Comparison of ENCODE assay signal across 24 cellular contexts in genomic region chr12:26795899-26796298, GRCh38. TPM values are rescaled to one million over a fixed set of nuclear protein-coding genes. Genes with fewer than 3 reads are reported as not detected.
A peak's percentile ranks its signal among the peaks of the same experiment; 100 is the strongest.
DNase-seq lines count a peak whose midpoint lies in the region; ATAC-seq, FAIRE-seq and TF ChIP-seq lines count a peak whose summit lies in the region.
"Had no signal": no experiment of that assay in that cellular context is flagged by ENCODE, and none has a peak within 500 bp of the region (broad histone marks: within the 10 kb centered on the region; RNA-seq: fewer than 3 reads in every experiment).

No MANE protein-coding gene starts in this region.

- DNase-seq in HepG2 (ENCODE audit: low spot score) (no peak), right lobe of liver (no peak), NCI-H1105 (lab: John Stamatoyannopoulos, UW) (peak; percentile 21), NCI-H69 (lab: John Stamatoyannopoulos, UW) (peak; percentile 9), urothelium cell line (ENCODE audit: low spot score) (no peak)
- no peak for DNase-seq in activated naive CD4-positive, alpha-beta T cell treated with anti-CD3 and anti-CD28 coated beads, Interleukin-2, amount 50 U/mL, for 16 hours
- DNase-seq in activated T-helper 1 cell treated with anti-CD3 and anti-CD28 coated beads, Interleukin-12 subunit alpha, Interleukin-12 subunit beta, Interleukin-2, Interleukin-4 antibody, amounts not matched to agents 30 ng/mL and 10 ng/mL and 1 ng/mL, durations not matched to agents 14 hours and 24 hours and 36 hours (ENCODE audit: low spot score) = no peak
- DNase-seq: ACHN; CD8-positive, alpha-beta memory T cell; DND-41; GM23248; H9; HFFc6; KBM-7; NCI-H187 treated with DMSO at 0.1 percent for 48 hours; NCI-H2171; NCI-H446; NCI-H82; T1000 had no signal

- H4K20me1 ChIP-seq in HepG2 (ENCODE audit: insufficient read depth, low read length) = peaks cover 27% of the 10 kb centered on the region

- intact Hi-C loops in HepG2 (cut with micrococcal nuclease; ENCODE audit: unreplicated experiment) = no loop called here
- intact Hi-C loops in right lobe of liver (cut with DNase I) = no loop called here
- intact Hi-C loops in activated T-helper 1 cell treated with anti-CD3 and anti-CD28 coated beads, Interleukin-12 subunit alpha, Interleukin-12 subunit beta, Interleukin-2, Interleukin-4 antibody, amounts not matched to agents 30 ng/mL and 10 ng/mL and 1 ng/mL, durations not matched to agents 14 hours and 24 hours and 36 hours (cut with micrococcal nuclease) = no loop called here

- no peaks in the 10 kb centered on the region for H3K27me3 ChIP-seq in HepG2 (ENCODE audit: control insufficient read depth in 1 of 2, insufficient read depth in 2 of 2, low read length in 2 of 2)
- no peaks in the 10 kb centered on the region for H3K27me3 ChIP-seq in right lobe of liver

- no peak overlapping the region for H3K4me2 ChIP-seq in HepG2 (ENCODE audit: low read depth, low read length)

- no peak for ATAC-seq in HepG2
- no peak for ATAC-seq in right lobe of liver
- no peak for ATAC-seq in HG02981 (IDR thresholded peaks at IDR 0.05; ENCODE audit: unreplicated experiment)
- ATAC-seq: GM12878, Right ventricle myocardium inferior had no signal

- peaks cover 13% of the 10 kb centered on the region for H3K4me1 Mint-ChIP-seq in activated T-helper 1 cell treated with anti-CD3 and anti-CD28 coated beads, Interleukin-12 subunit alpha, Interleukin-12 subunit beta, Interleukin-2, Interleukin-4 antibody, amounts not matched to agents 30 ng/mL and 10 ng/mL and 1 ng/mL, durations not matched to agents 14 hours and 24 hours and 36 hours (ENCODE audit: low read depth)

- peaks cover 96% of the 10 kb centered on the region for H3K79me2 ChIP-seq in HepG2 (ENCODE audit: insufficient read depth, low read length)

- H3K9me3 Mint-ChIP-seq in activated T-helper 1 cell treated with anti-CD3 and anti-CD28 coated beads, Interleukin-12 subunit alpha, Interleukin-12 subunit beta, Interleukin-2, Interleukin-4 antibody, amounts not matched to agents 30 ng/mL and 10 ng/mL and 1 ng/mL, durations not matched to agents 14 hours and 24 hours and 36 hours = no peaks in the 10 kb centered on the region
- H3K9me3 Mint-ChIP-seq: CD8-positive, alpha-beta memory T cell; H9; HFFc6; T-helper 1 cell treated with Interleukin-12 subunit alpha and Interleukin-12 subunit beta and Interleukin-4 antibody, amounts not matched to agents 30 μg/mL and 1 μg/mL, for 36 hours had no signal

- no peak for FAIRE-seq in HepG2 (lab: Jason Lieb, UNC)
- peak; percentile 5 for FAIRE-seq in urothelium cell line (lab: Jason Lieb, UNC)
- FAIRE-seq: GM12878 had no signal

- H3K27ac ChIP-seq in HepG2 (ENCODE audit: extremely low read length, insufficient read depth, low read length) (no peak overlapping the region), right lobe of liver (no peak overlapping the region)
- H3K27ac ChIP-seq: C4-2B, GM23248 had no signal

- H3K9me3 ChIP-seq in HepG2 (ENCODE audit: low read length) (no peaks in the 10 kb centered on the region), right lobe of liver (no peaks in the 10 kb centered on the region)

- no peaks in the 10 kb centered on the region for H3K27me3 Mint-ChIP-seq in activated T-helper 1 cell treated with anti-CD3 and anti-CD28 coated beads, Interleukin-12 subunit alpha, Interleukin-12 subunit beta, Interleukin-2, Interleukin-4 antibody, amounts not matched to agents 30 ng/mL and 10 ng/mL and 1 ng/mL, durations not matched to agents 14 hours and 24 hours and 36 hours (ENCODE audit: insufficient read depth)
- H3K27me3 Mint-ChIP-seq: CD8-positive, alpha-beta memory T cell had no signal

- H3K4me3 Mint-ChIP-seq in activated T-helper 1 cell treated with anti-CD3 and anti-CD28 coated beads, Interleukin-12 subunit alpha, Interleukin-12 subunit beta, Interleukin-2, Interleukin-4 antibody, amounts not matched to agents 30 ng/mL and 10 ng/mL and 1 ng/mL, durations not matched to agents 14 hours and 24 hours and 36 hours = no peak overlapping the region
- H3K4me3 Mint-ChIP-seq: CD8-positive, alpha-beta memory T cell; H9; HFFc6; T-helper 1 cell treated with Interleukin-12 subunit alpha and Interleukin-12 subunit beta and Interleukin-4 antibody, amounts not matched to agents 30 μg/mL and 1 μg/mL, for 36 hours had no signal

- peaks cover 2% of the 10 kb centered on the region for H3K36me3 Mint-ChIP-seq in activated T-helper 1 cell treated with anti-CD3 and anti-CD28 coated beads, Interleukin-12 subunit alpha, Interleukin-12 subunit beta, Interleukin-2, Interleukin-4 antibody, amounts not matched to agents 30 ng/mL and 10 ng/mL and 1 ng/mL, durations not matched to agents 14 hours and 24 hours and 36 hours (ENCODE audit: low read depth)

- in situ Hi-C loops in HepG2 (cut with HindIII; ENCODE audit: extremely low pct_ligation_motif_present, low pct_unique_long_range_greater_than_20kb) = no loop called here

- H3K9ac ChIP-seq in HepG2 (ENCODE audit: insufficient read depth, low read depth, low read length) = no peak overlapping the region
- H3K9ac ChIP-seq: GM23248 had no signal

- H3K36me3 ChIP-seq in HepG2 (replicated peaks in 1 of 2; ENCODE audit: control insufficient read depth in 1 of 2, insufficient read depth in 2 of 2, low read length in 2 of 2) (peaks cover under 1 to 20% of the 10 kb centered on the region in 2 experiments; a peak in 3 of 5 replicates), right lobe of liver (no peaks in the 10 kb centered on the region)

- H3K4me1 ChIP-seq in HepG2 (ENCODE audit: insufficient read depth, low read length) = peaks cover 47% of the 10 kb centered on the region
- H3K4me1 ChIP-seq in right lobe of liver = peaks cover 0 to 25% (median 7%) of the 10 kb centered on the region in 4 donors

- TF ChIP-seq EP300 in HepG2 (IDR thresholded peaks at IDR 0.05; ENCODE audit: low read depth in 2 of 2, low read length in 2 of 2) (no peak), HepG2 (CRISPR knock-in tag; IDR thresholded peaks at IDR 0.05; ENCODE audit: borderline replicate concordance) (no peak)

- WGBS in HepG2 (ENCODE audit: low lambda C conversion rate) = 100% methylated on average over 3 of the region's 3 CpGs
- 89% methylated on average over 3 of the region's 3 CpGs for WGBS in right lobe of liver (ENCODE audit: insufficient coverage, low coverage, low lambda C conversion rate, missing lambda C conversion rate)

- H3K27ac Mint-ChIP-seq in activated T-helper 1 cell treated with anti-CD3 and anti-CD28 coated beads, Interleukin-12 subunit alpha, Interleukin-12 subunit beta, Interleukin-2, Interleukin-4 antibody, amounts not matched to agents 30 ng/mL and 10 ng/mL and 1 ng/mL, durations not matched to agents 14 hours and 24 hours and 36 hours = no peak overlapping the region
- H3K27ac Mint-ChIP-seq: H9; HFFc6; T-helper 1 cell treated with Interleukin-12 subunit alpha and Interleukin-12 subunit beta and Interleukin-4 antibody, amounts not matched to agents 30 μg/mL and 1 μg/mL, for 36 hours had no signal

- CTCF ChIA-PET in HepG2 (lab: Yijun Ruan, JAX; ENCODE audit: low intra/inter-chr PET ratio, low total read pairs) = no interaction called here

- no peak for TF ChIP-seq RAD21 in HepG2 (CRISPR knock-in tag; IDR thresholded peaks at IDR 0.05)

- POLR2A ChIA-PET in HepG2 (lab: Yijun Ruan, JAX) = no interaction called here

- TF ChIP-seq POLR2A in HepG2 (IDR thresholded peaks at IDR 0.05; ENCODE audit: insufficient read depth in 1 of 2, low read depth in 2 of 2, low read length in 2 of 2) (no peak), right lobe of liver (IDR thresholded peaks at IDR 0.05) (no peak)

- H2AFZ ChIP-seq in HepG2 (ENCODE audit: low read length) = no peak overlapping the region
- H2AFZ ChIP-seq: GM23248 had no signal

- no peak overlapping the region for H3K4me3 ChIP-seq in HepG2 (replicated peaks in 1 of 3; ENCODE audit: insufficient read depth in 1 of 3, low read depth in 2 of 3, low read length in 3 of 3)
- H3K4me3 ChIP-seq in right lobe of liver = no peak overlapping the region
- H3K4me3 ChIP-seq: GM12878, GM23248 had no signal

- TF ChIP-seq CTCF in HepG2 (CRISPR knock-in tag; IDR thresholded peaks at IDR 0.05) (no peak), right lobe of liver (IDR thresholded peaks at IDR 0.05) (no peak)

- no TSS peak for BruUV-seq in HepG2 (replicated peaks; lab: Mats Ljungman, UMichigan)

RNA-seq across cellular contexts. Expression of gene ITPR2, which starts 37.1 kb away (rescaled TPM):
- total RNA-seq in HepG2 (2016; rRNA removed; fragmentation: Illumina TruSeq; extraction: Trizol) (77.6 and 81.9 TPM in 2 replicates), right lobe of liver (100 to 1,000 TPM in 1 of 6 experiments, 10 to 100 TPM in 5; 39.3 to 114 (median 57.2) TPM)
- 59.0 and 66.4 TPM in 2 replicates for total RNA-seq in HepG2 (2016; cell fraction: cytosol; rRNA removed; fragmentation: Illumina TruSeq; extraction: Trizol; ENCODE audit: low read depth)
- 71.0 and 73.8 TPM in 2 replicates for total RNA-seq in HepG2 (2016; cell fraction: insoluble cytoplasmic fraction; rRNA removed; fragmentation: Illumina TruSeq; extraction: Trizol)
- 62.7 and 81.8 TPM in 2 replicates for total RNA-seq in HepG2 (2016; cell fraction: membrane; rRNA removed; fragmentation: Illumina TruSeq; extraction: Trizol)
- total RNA-seq in HepG2 (2016; cell fraction: nucleus; rRNA removed; fragmentation: Illumina TruSeq; extraction: Trizol) = 194 and 200 TPM in 2 replicates
- 24.6 and 31.9 TPM in 2 replicates for polyA plus RNA-seq in HepG2 (2011; rRNA removed)
- polyA plus RNA-seq in HepG2 (2011; cell fraction: cytosol; rRNA removed) = 13.5 and 20.5 TPM in 2 replicates
- polyA plus RNA-seq in HepG2 (2011; cell fraction: nucleus; rRNA removed) = 39.1 and 45.5 TPM in 2 replicates
- polyA plus RNA-seq in HepG2 (2012) = 36.3 and 47.9 TPM in 2 replicates
- polyA plus RNA-seq in HepG2 (2016; cell fraction: cytosol; fragmentation: Illumina TruSeq; extraction: Trizol; ENCODE audit: low read depth) = 1.3 TPM in 2 replicates
- 25.7 and 26.0 TPM in 2 replicates for polyA plus RNA-seq in HepG2 (2016; cell fraction: insoluble cytoplasmic fraction; fragmentation: Illumina TruSeq; extraction: Trizol; ENCODE audit: low read depth)
- 2.3 and 2.9 TPM in 2 replicates for polyA plus RNA-seq in HepG2 (2016; cell fraction: membrane; fragmentation: Illumina TruSeq; extraction: Trizol; ENCODE audit: low read depth)
- polyA plus RNA-seq in HepG2 (2016; cell fraction: nucleus; fragmentation: Illumina TruSeq; extraction: Trizol; ENCODE audit: insufficient read depth, low read depth) = 31.0 and 34.9 TPM in 2 replicates
- polyA minus RNA-seq in HepG2 (2011; rRNA and poly(A)+ RNA removed; ENCODE audit: low replicate concordance) = 18.0 and 90.0 TPM in 2 replicates
- 91.7 and 111 TPM in 2 replicates for polyA minus RNA-seq in HepG2 (2011; cell fraction: cytosol; rRNA and poly(A)+ RNA removed)
- polyA minus RNA-seq in HepG2 (2011; cell fraction: nucleus; rRNA and poly(A)+ RNA removed) = 640 and 673 TPM in 2 replicates
- total RNA-seq in activated T-helper 1 cell treated with anti-CD3 and anti-CD28 coated beads, Interleukin-12 subunit alpha, Interleukin-12 subunit beta, Interleukin-2, Interleukin-4 antibody, amounts not matched to agents 30 ng/mL and 10 ng/mL and 1 ng/mL, durations not matched to agents 14 hours and 24 hours and 36 hours = 33.0 and 34.2 TPM in 2 replicates

Comparison
In these comparisons a context has a peak if more than half of its experiments do, and no peak if none do; other contexts are left out.
1. DNase-seq: peak in NCI-H1105 (single experiment) and NCI-H69 (single experiment); none in HepG2 (single experiment), right lobe of liver (0 of 3), urothelium cell line (single experiment), activated naive CD4-positive, alpha-beta T cell treated with anti-CD3 and anti-CD28 coated beads, Interleukin-2, amount 50 U/mL, for 16 hours (single experiment) and activated T-helper 1 cell treated with anti-CD3 and anti-CD28 coated beads, Interleukin-12 subunit alpha, Interleukin-12 subunit beta, Interleukin-2, Interleukin-4 antibody, amounts not matched to agents 30 ng/mL and 10 ng/mL and 1 ng/mL, durations not matched to agents 14 hours and 24 hours and 36 hours (single experiment).